1 cellular context compared by ENCODE assay signal in genomic region chr12:6688543-6688999, GRCh38.
A peak's percentile ranks its signal among the peaks of the same experiment; 100 is the strongest.
TF ChIP-seq lines count a peak whose summit lies in the region.

No MANE protein-coding gene starts in this region.

TF ChIP-seq in HepG2, 621 proteins besides CTCF, POLR2A, EP300 and RAD21 (continued from another document and continues in another):
- TF ChIP-seq MYNN (CRISPR knock-in tag; IDR thresholded peaks at IDR 0.05; ENCODE audit: low read depth) (no peak), ZBED4 (CRISPR knock-in tag; IDR thresholded peaks at IDR 0.05; ENCODE audit: borderline replicate concordance) (no peak), HBP1 (CRISPR knock-in tag; IDR thresholded peaks at IDR 0.05; ENCODE audit: low read depth) (peak; percentile 39; the same call in 1 of the 2 replicates), NAIF1 (CRISPR knock-in tag; IDR thresholded peaks at IDR 0.05; ENCODE audit: borderline replicate concordance) (peak; percentile 15; the same call in 1 of the 2 replicates), IRF9 (CRISPR knock-in tag; IDR thresholded peaks at IDR 0.05; ENCODE audit: borderline replicate concordance) (0 out of 2 replicates have a peak, but pooled peaks have one; percentile 9), PHF20 (CRISPR knock-in tag; IDR thresholded peaks at IDR 0.05) (peak; percentile 62; the same call in 1 of the 2 replicates), GLI4 (CRISPR knock-in tag; IDR thresholded peaks at IDR 0.05; ENCODE audit: borderline replicate concordance) (0 out of 2 replicates have a peak, but pooled peaks have one; percentile 24), CREB1 (IDR thresholded peaks at IDR 0.05) (0 out of 2 replicates have a peak, but pooled peaks have one; percentile 29), CREB1 (CRISPR knock-in tag; IDR thresholded peaks at IDR 0.05) (no peak), ZNF740 (CRISPR knock-in tag; IDR thresholded peaks at IDR 0.05) (0 out of 2 replicates have a peak, but pooled peaks have one; percentile 88), ZBTB7A (CRISPR knock-in tag; IDR thresholded peaks at IDR 0.05) (peak; percentile 52; the same call in 1 of the 2 replicates), ZNF281 (CRISPR knock-in tag; IDR thresholded peaks at IDR 0.05; ENCODE audit: borderline replicate concordance) (0 out of 2 replicates have a peak, but pooled peaks have one; percentile 55), NCOA1 (CRISPR knock-in tag; IDR thresholded peaks at IDR 0.05) (0 out of 2 replicates have a peak, but pooled peaks have one; percentile 61), ELF3 (CRISPR knock-in tag; IDR thresholded peaks at IDR 0.05) (peak; percentile 15; the same call in 1 of the 2 replicates), BORCS8-MEF2B (CRISPR knock-in tag; IDR thresholded peaks at IDR 0.05) (0 out of 2 replicates have a peak, but pooled peaks have one; percentile 12), ZNF883 (CRISPR knock-in tag; IDR thresholded peaks at IDR 0.05; ENCODE audit: not compliant biosample characterization) (peak; percentile 31), ARNTL (CRISPR knock-in tag; IDR thresholded peaks at IDR 0.05) (peak; percentile 29), ZFX (CRISPR knock-in tag; IDR thresholded peaks at IDR 0.05; ENCODE audit: low read depth) (peak; percentile 87), PHF21A (CRISPR knock-in tag; IDR thresholded peaks at IDR 0.05) (no peak), SMYD3 (CRISPR knock-in tag; IDR thresholded peaks at IDR 0.05) (no peak)
- TF ChIP-seq, protein P1, sequence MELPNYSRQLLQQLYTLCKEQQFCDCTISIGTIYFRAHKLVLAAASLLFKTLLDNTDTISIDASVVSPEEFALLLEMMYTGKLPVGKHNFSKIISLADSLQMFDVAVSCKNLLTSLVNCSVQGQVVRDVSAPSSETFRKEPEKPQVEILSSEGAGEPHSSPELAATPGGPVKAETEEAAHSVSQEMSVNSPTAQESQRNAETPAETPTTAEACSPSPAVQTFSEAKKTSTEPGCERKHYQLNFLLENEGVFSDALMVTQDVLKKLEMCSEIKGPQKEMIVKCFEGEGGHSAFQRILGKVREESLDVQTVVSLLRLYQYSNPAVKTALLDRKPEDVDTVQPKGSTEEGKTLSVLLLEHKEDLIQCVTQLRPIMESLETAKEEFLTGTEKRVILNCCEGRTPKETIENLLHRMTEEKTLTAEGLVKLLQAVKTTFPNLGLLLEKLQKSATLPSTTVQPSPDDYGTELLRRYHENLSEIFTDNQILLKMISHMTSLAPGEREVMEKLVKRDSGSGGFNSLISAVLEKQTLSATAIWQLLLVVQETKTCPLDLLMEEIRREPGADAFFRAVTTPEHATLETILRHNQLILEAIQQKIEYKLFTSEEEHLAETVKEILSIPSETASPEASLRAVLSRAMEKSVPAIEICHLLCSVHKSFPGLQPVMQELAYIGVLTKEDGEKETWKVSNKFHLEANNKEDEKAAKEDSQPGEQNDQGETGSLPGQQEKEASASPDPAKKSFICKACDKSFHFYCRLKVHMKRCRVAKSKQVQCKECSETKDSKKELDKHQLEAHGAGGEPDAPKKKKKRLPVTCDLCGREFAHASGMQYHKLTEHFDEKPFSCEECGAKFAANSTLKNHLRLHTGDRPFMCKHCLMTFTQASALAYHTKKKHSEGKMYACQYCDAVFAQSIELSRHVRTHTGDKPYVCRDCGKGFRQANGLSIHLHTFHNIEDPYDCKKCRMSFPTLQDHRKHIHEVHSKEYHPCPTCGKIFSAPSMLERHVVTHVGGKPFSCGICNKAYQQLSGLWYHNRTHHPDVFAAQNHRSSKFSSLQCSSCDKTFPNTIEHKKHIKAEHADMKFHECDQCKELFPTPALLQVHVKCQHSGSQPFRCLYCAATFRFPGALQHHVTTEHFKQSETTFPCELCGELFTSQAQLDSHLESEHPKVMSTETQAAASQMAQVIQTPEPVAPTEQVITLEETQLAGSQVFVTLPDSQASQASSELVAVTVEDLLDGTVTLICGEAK (IDR thresholded peaks at IDR 0.05): peak; percentile 50
- TF ChIP-seq, protein P1 (CRISPR knock-in tag; IDR thresholded peaks at IDR 0.05): no peak
- TF ChIP-seq, protein P2, sequence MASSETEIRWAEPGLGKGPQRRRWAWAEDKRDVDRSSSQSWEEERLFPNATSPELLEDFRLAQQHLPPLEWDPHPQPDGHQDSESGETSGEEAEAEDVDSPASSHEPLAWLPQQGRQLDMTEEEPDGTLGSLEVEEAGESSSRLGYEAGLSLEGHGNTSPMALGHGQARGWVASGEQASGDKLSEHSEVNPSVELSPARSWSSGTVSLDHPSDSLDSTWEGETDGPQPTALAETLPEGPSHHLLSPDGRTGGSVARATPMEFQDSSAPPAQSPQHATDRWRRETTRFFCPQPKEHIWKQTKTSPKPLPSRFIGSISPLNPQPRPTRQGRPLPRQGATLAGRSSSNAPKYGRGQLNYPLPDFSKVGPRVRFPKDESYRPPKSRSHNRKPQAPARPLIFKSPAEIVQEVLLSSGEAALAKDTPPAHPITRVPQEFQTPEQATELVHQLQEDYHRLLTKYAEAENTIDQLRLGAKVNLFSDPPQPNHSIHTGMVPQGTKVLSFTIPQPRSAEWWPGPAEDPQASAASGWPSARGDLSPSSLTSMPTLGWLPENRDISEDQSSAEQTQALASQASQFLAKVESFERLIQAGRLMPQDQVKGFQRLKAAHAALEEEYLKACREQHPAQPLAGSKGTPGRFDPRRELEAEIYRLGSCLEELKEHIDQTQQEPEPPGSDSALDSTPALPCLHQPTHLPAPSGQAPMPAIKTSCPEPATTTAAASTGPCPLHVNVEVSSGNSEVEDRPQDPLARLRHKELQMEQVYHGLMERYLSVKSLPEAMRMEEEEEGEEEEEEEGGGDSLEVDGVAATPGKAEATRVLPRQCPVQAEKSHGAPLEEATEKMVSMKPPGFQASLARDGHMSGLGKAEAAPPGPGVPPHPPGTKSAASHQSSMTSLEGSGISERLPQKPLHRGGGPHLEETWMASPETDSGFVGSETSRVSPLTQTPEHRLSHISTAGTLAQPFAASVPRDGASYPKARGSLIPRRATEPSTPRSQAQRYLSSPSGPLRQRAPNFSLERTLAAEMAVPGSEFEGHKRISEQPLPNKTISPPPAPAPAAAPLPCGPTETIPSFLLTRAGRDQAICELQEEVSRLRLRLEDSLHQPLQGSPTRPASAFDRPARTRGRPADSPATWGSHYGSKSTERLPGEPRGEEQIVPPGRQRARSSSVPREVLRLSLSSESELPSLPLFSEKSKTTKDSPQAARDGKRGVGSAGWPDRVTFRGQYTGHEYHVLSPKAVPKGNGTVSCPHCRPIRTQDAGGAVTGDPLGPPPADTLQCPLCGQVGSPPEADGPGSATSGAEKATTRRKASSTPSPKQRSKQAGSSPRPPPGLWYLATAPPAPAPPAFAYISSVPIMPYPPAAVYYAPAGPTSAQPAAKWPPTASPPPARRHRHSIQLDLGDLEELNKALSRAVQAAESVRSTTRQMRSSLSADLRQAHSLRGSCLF (CRISPR knock-in tag; IDR thresholded peaks at IDR 0.05; ENCODE audit: borderline replicate concordance): no peak
